ENCODE assay signal across 9 cellular contexts in genomic region chr17:6473128-6473767, GRCh38. TPM values are rescaled to one million over a fixed set of nuclear protein-coding genes. Genes with fewer than 3 reads are reported as not detected.
DNase-seq lines count a peak whose midpoint lies in the region; ATAC-seq, FAIRE-seq and TF ChIP-seq lines count a peak whose summit lies in the region.
"Had no signal": no experiment of that assay in that cellular context is flagged by ENCODE, and none has a peak within 500 bp of the region (broad histone marks: within the 10 kb centered on the region; RNA-seq: fewer than 3 reads in every experiment).

No MANE protein-coding gene starts in this region.

- no peak overlapping the region for H3K4me2 ChIP-seq in SU-DHL-6 (ENCODE audit: low read depth, low read length, poor library complexity, severe bottlenecking)

- H3K36me3 Mint-ChIP-seq in activated naive CD8-positive, alpha-beta T cell treated with anti-CD3 and anti-CD28 coated beads, Interleukin-2, amount 50 U/mL, for 24 hours (ENCODE audit: low read depth) = no peaks in the 10 kb centered on the region

- no peak overlapping the region for H3K9ac ChIP-seq in SU-DHL-6 (ENCODE audit: low read length)

- H3K9me3 ChIP-seq in SU-DHL-6 (ENCODE audit: insufficient read depth, low read length) (no peaks in the 10 kb centered on the region), psoas muscle (no peaks in the 10 kb centered on the region)

- FAIRE-seq in D721Med (lab: Jason Lieb, UNC) = no peak
- FAIRE-seq: TTC549 had no signal

- peaks cover 2% of the 10 kb centered on the region for H3K27me3 Mint-ChIP-seq in activated naive CD8-positive, alpha-beta T cell treated with anti-CD3 and anti-CD28 coated beads, Interleukin-2, amount 50 U/mL, for 24 hours

- H3K36me3 ChIP-seq in SU-DHL-6 (ENCODE audit: low read length) = no peaks in the 10 kb centered on the region
- H3K36me3 ChIP-seq in psoas muscle (ENCODE audit: insufficient read depth in 1 of 2, low read depth in 1 of 2) = no peaks in the 10 kb centered on the region

- H3K4me1 ChIP-seq in psoas muscle = no peaks in the 10 kb centered on the region

- H3K27ac ChIP-seq in SU-DHL-6 (ENCODE audit: low read depth, low read length) = no peak overlapping the region
- H3K27ac ChIP-seq in psoas muscle = no peak overlapping the region

- H3K4me3 ChIP-seq in SU-DHL-6 (ENCODE audit: insufficient read depth, low read length, poor library complexity, severe bottlenecking) (no peak overlapping the region), psoas muscle (no peak overlapping the region)

- H3K27ac Mint-ChIP-seq in activated naive CD8-positive, alpha-beta T cell treated with anti-CD3 and anti-CD28 coated beads, Interleukin-2, amount 50 U/mL, for 24 hours = no peak overlapping the region

- in situ Hi-C loops in KBM-7 (cut with MboI; ENCODE audit: low pct_unique_long_range_greater_than_20kb, low sequenced_read_pairs) = loop anchor here (25.0 kb wide), 1 partner anchor 164 kb away; the partner anchor contains the start of genes KIAA0753 and TXNDC17

- TF ChIP-seq CTCF in D721Med (IDR thresholded peaks at IDR 0.05; ENCODE audit: insufficient read depth, missing control alignments) (peak; percentile 53), SU-DHL-6 (IDR thresholded peaks at IDR 0.05; ENCODE audit: insufficient read depth, low read length, poor library complexity, severe bottlenecking) (peak; percentile 83), psoas muscle (IDR thresholded peaks at IDR 0.05) (peak; percentile 91)

- no peaks in the 10 kb centered on the region for H3K79me2 ChIP-seq in SU-DHL-6 (ENCODE audit: insufficient read depth, low read length)

- intact Hi-C loops in cardiac septum (cut with DNase I) (loop anchor here (5.0 to 10.0 kb wide), 2 partner anchors 82 to 104 kb away; partner anchors contain the start of gene PITPNM3), psoas muscle (cut with DNase I) (loop anchor here (5.0 to 10.0 kb wide), 2 partner anchors 129 to 172 kb away; partner anchors contain the start of genes KIAA0753 (in 2 of the 2) and TXNDC17 (in 2 of the 2))

- H3F3A ChIP-seq in SU-DHL-6 (ENCODE audit: insufficient read depth) = no peaks in the 10 kb centered on the region

- H3K9me2 ChIP-seq in SU-DHL-6 (replicated peaks; ENCODE audit: insufficient read depth, low read length) = no peaks in the 10 kb centered on the region

- H4K20me1 ChIP-seq in SU-DHL-6 (ENCODE audit: low read depth, low read length) = no peaks in the 10 kb centered on the region

- 45 to 49% (median 47%) methylated on average over 14 of the region's 14 CpGs for WGBS in psoas muscle, 3 donors

- no peak overlapping the region for H2AFZ ChIP-seq in SU-DHL-6 (ENCODE audit: low read depth, low read length, severe bottlenecking)

- ATAC-seq in activated naive CD8-positive, alpha-beta T cell treated with anti-CD3 and anti-CD28 coated beads, Interleukin-2, amount 50 U/mL, for 24 hours = peak; percentile 62
- ATAC-seq in psoas muscle = peak; percentile 65 to 87 (median 80)
- ATAC-seq in HG02973 (IDR thresholded peaks at IDR 0.05; ENCODE audit: unreplicated experiment) = no peak
- ATAC-seq in HG03354 (IDR thresholded peaks at IDR 0.05; ENCODE audit: poor library complexity, severe bottlenecking, unreplicated experiment) = no peak

- no peaks in the 10 kb centered on the region for H3K4me1 Mint-ChIP-seq in activated naive CD8-positive, alpha-beta T cell treated with anti-CD3 and anti-CD28 coated beads, Interleukin-2, amount 50 U/mL, for 24 hours

- H3K4me3 Mint-ChIP-seq in activated naive CD8-positive, alpha-beta T cell treated with anti-CD3 and anti-CD28 coated beads, Interleukin-2, amount 50 U/mL, for 24 hours = no peak overlapping the region

- DNase-seq in D721Med (ENCODE audit: insufficient read length, low spot score) (peak; percentile 98), KBM-7 (peak; percentile 77), cardiac septum (ENCODE audit: low spot score) (peak; percentile 84), psoas muscle (peak; percentile 70 to 83)
- peak; percentile 78 for DNase-seq in activated naive CD8-positive, alpha-beta T cell treated with anti-CD3 and anti-CD28 coated beads, Interleukin-2, amount 50 U/mL, for 24 hours

- no peaks in the 10 kb centered on the region for H3K9me3 Mint-ChIP-seq in activated naive CD8-positive, alpha-beta T cell treated with anti-CD3 and anti-CD28 coated beads, Interleukin-2, amount 50 U/mL, for 24 hours

- no peaks in the 10 kb centered on the region for H3K27me3 ChIP-seq in SU-DHL-6 (ENCODE audit: low read length)
- no peaks in the 10 kb centered on the region for H3K27me3 ChIP-seq in psoas muscle (ENCODE audit: insufficient read depth in 3 of 3, low read length in 2 of 3)

RNA-seq across cellular contexts. Expression of gene PIMREG, which starts 29.0 kb away (rescaled TPM):
- total RNA-seq in cardiac septum (not detected), psoas muscle (under 1 TPM in 1 of 4 donors, not detected in 3; 0.38 TPM)
- polyA plus RNA-seq in psoas muscle = under 1 TPM in 2 of 3 donors, not detected in 1; 0.18 to 0.21 TPM

RNA-seq across cellular contexts. Expression of gene AIPL1, which starts 38.3 kb away (rescaled TPM):
- total RNA-seq in cardiac septum (not detected), psoas muscle (not detected)
- polyA plus RNA-seq in psoas muscle = not detected

Comparison
In these comparisons a context has a peak if more than half of its experiments do, and no peak if none do; other contexts are left out.
1. ATAC-seq: peak in activated naive CD8-positive, alpha-beta T cell treated with anti-CD3 and anti-CD28 coated beads, Interleukin-2, amount 50 U/mL, for 24 hours (single experiment) and psoas muscle (4 of 4); none in HG02973 (single experiment) and HG03354 (single experiment).
2. Peak in every context shown above with its lines, with median percentiles within 50 percentile points of each other: DNase-seq and CTCF ChIP-seq.